24 cellular contexts compared by ENCODE assay signal in genomic region chr4:108213723-108214122, GRCh38. TPM values are rescaled to one million over a fixed set of nuclear protein-coding genes. Genes with fewer than 3 reads are reported as not detected.
DNase-seq lines count a peak whose midpoint lies in the region; ATAC-seq, FAIRE-seq and TF ChIP-seq lines count a peak whose summit lies in the region.
"Had no signal": no experiment of that assay in that cellular context is flagged by ENCODE, and none has a peak within 500 bp of the region (broad histone marks: within the 10 kb centered on the region; RNA-seq: fewer than 3 reads in every experiment).

No MANE protein-coding gene starts in this region.

- no peak overlapping the region for H3K9ac ChIP-seq in BLaER1
- H3K9ac ChIP-seq in DND-41 (ENCODE audit: low read depth, low read length) = no peak overlapping the region

- peaks cover 9% of the 10 kb centered on the region for H3K4me1 ChIP-seq in BLaER1
- H3K4me1 ChIP-seq in DND-41 (ENCODE audit: insufficient read depth, low read length) = peaks cover 23% of the 10 kb centered on the region
- H3K4me1 ChIP-seq in suprapubic skin = no peaks in the 10 kb centered on the region
- H3K4me1 ChIP-seq: BE2C, Peyer's patch, SJCRH30 had no signal

- H3K9me3 Mint-ChIP-seq in activated naive CD8-positive, alpha-beta T cell treated with anti-CD3 and anti-CD28 coated beads for 36 hours = no peaks in the 10 kb centered on the region
- no peaks in the 10 kb centered on the region for H3K9me3 Mint-ChIP-seq in osteocyte (ENCODE audit: unreplicated experiment)

- no peaks in the 10 kb centered on the region for H3K79me2 ChIP-seq in DND-41 (ENCODE audit: insufficient read depth, low read length)

- H3K27ac ChIP-seq in BLaER1 (no peak overlapping the region), DND-41 (ENCODE audit: low read length) (peak overlapping the region; percentile 35), suprapubic skin (no peak overlapping the region)
- H3K27ac ChIP-seq: HL-60, Peyer's patch, SJCRH30 had no signal

- H3K27ac Mint-ChIP-seq in activated naive CD8-positive, alpha-beta T cell treated with anti-CD3 and anti-CD28 coated beads for 36 hours = peak overlapping the region; percentile 52
- H3K27ac Mint-ChIP-seq in osteocyte (ENCODE audit: unreplicated experiment) = no peak overlapping the region

- peaks cover 16% of the 10 kb centered on the region for H3K4me1 Mint-ChIP-seq in activated naive CD8-positive, alpha-beta T cell treated with anti-CD3 and anti-CD28 coated beads for 36 hours
- no peaks in the 10 kb centered on the region for H3K4me1 Mint-ChIP-seq in osteocyte (ENCODE audit: unreplicated experiment)
- H3K4me1 Mint-ChIP-seq: CD4-positive, alpha-beta memory T cell had no signal

- TF ChIP-seq CTCF in DND-41 (IDR thresholded peaks at IDR 0.05; ENCODE audit: borderline replicate concordance, extremely low read depth, low read length, poor library complexity, severe bottlenecking) = no peak
- TF ChIP-seq CTCF in osteocyte (IDR thresholded peaks at IDR 0.05) = no peak
- no peak for TF ChIP-seq CTCF in suprapubic skin (IDR thresholded peaks at IDR 0.05)

- no peak overlapping the region for H2AFZ ChIP-seq in DND-41 (ENCODE audit: low read depth, low read length)

- no peak overlapping the region for H3K4me3 ChIP-seq in BLaER1
- no peak overlapping the region for H3K4me3 ChIP-seq in DND-41 (ENCODE audit: low read depth in 1 of 2, low read length in 2 of 2)
- H3K4me3 ChIP-seq in suprapubic skin = no peak overlapping the region
- H3K4me3 ChIP-seq: K562, Peyer's patch, SJCRH30 had no signal

- H4K20me1 ChIP-seq in BLaER1 (no peaks in the 10 kb centered on the region), DND-41 (ENCODE audit: insufficient read depth, low read length) (no peaks in the 10 kb centered on the region)

- H3K36me3 ChIP-seq in BLaER1 = no peaks in the 10 kb centered on the region
- no peaks in the 10 kb centered on the region for H3K36me3 ChIP-seq in DND-41 (ENCODE audit: insufficient read depth, low read length)
- no peaks in the 10 kb centered on the region for H3K36me3 ChIP-seq in suprapubic skin
- H3K36me3 ChIP-seq: BE2C, Peyer's patch, SJCRH30 had no signal

- H3K4me2 ChIP-seq in BLaER1 = 0 out of 2 replicates have a peak overlapping the region, but pooled peaks have one; percentile 0
- H3K4me2 ChIP-seq in DND-41 (ENCODE audit: insufficient read depth, low read length) = no peak overlapping the region

- 81% methylated on average over 4 of the region's 4 CpGs for WGBS in suprapubic skin

- TF ChIP-seq EP300 in suprapubic skin (IDR thresholded peaks at IDR 0.05) = no peak

- FAIRE-seq in urothelium cell line (lab: Jason Lieb, UNC) = no peak
- FAIRE-seq: G401.6, GM18507, HepG2, K562 had no signal

- no peak overlapping the region for H3K4me3 Mint-ChIP-seq in activated naive CD8-positive, alpha-beta T cell treated with anti-CD3 and anti-CD28 coated beads for 36 hours
- H3K4me3 Mint-ChIP-seq in osteocyte (ENCODE audit: unreplicated experiment) = no peak overlapping the region
- H3K4me3 Mint-ChIP-seq: CD4-positive, alpha-beta memory T cell had no signal

- H3K27me3 ChIP-seq in BLaER1 (no peaks in the 10 kb centered on the region), DND-41 (ENCODE audit: insufficient read depth, low read length, poor library complexity) (no peaks in the 10 kb centered on the region), suprapubic skin (no peaks in the 10 kb centered on the region)
- H3K27me3 ChIP-seq: BE2C, Peyer's patch, SJCRH30 had no signal

- no peaks in the 10 kb centered on the region; the same call in 1 of the 2 replicates for H3K9me3 ChIP-seq in BLaER1
- H3K9me3 ChIP-seq in DND-41 (ENCODE audit: insufficient read depth, low read length, severe bottlenecking) = no peaks in the 10 kb centered on the region
- H3K9me3 ChIP-seq in suprapubic skin = no peaks in the 10 kb centered on the region
- H3K9me3 ChIP-seq: BE2C, Peyer's patch, SJCRH30 had no signal

- H3K36me3 Mint-ChIP-seq in activated naive CD8-positive, alpha-beta T cell treated with anti-CD3 and anti-CD28 coated beads for 36 hours = peaks cover 11% of the 10 kb centered on the region
- no peaks in the 10 kb centered on the region for H3K36me3 Mint-ChIP-seq in osteocyte (ENCODE audit: unreplicated experiment)
- H3K36me3 Mint-ChIP-seq: CD4-positive, alpha-beta memory T cell had no signal

- H3K27me3 Mint-ChIP-seq in activated naive CD8-positive, alpha-beta T cell treated with anti-CD3 and anti-CD28 coated beads for 36 hours = no peaks in the 10 kb centered on the region
- peaks cover 6% of the 10 kb centered on the region for H3K27me3 Mint-ChIP-seq in osteocyte (ENCODE audit: unreplicated experiment)
- H3K27me3 Mint-ChIP-seq: CD4-positive, alpha-beta memory T cell had no signal

- DNase-seq in DND-41 (peak; percentile 55), osteocyte (ENCODE audit: extremely low spot score, unreplicated experiment) (peak; percentile 57), suprapubic skin (ENCODE audit: low spot score in 2 of 2) (no peak), urothelium cell line (ENCODE audit: low spot score) (no peak), islet precursor cell (no peak)
- no peak for DNase-seq in activated naive CD8-positive, alpha-beta T cell treated with anti-CD3 and anti-CD28 coated beads for 36 hours
- DNase-seq: BE2C; CD4-positive, alpha-beta memory T cell; GOT3; HCEC 1CT; NCI-H1092 treated with DMSO at 0.1 percent for 48 hours; NCI-H1436 treated with DMSO at 0.1 percent for 48 hours; NCI-H1930; NCI-H226; NCI-H510A treated with DMSO at 0.1 percent for 48 hours; NCI-H748 treated with DMSO at 0.1 percent for 48 hours; Peyer's patch had no signal

- no peak for TF ChIP-seq POLR2A in suprapubic skin (IDR thresholded peaks at IDR 0.05)

- ATAC-seq in DND-41 (ENCODE audit: insufficient read depth, low read depth) = peak; percentile 93
- ATAC-seq: HepG2 had no signal

RNA-seq across cellular contexts. Expression of gene LEF1, which starts 45.0 kb away (rescaled TPM):
- 100 to 1,000 TPM; 211 to 239 TPM for total RNA-seq in activated naive CD8-positive, alpha-beta T cell treated with anti-CD3 and anti-CD28 coated beads for 36 hours
- total RNA-seq in osteocyte = 1.7 and 3.1 TPM in 2 replicates
- 10 to 100 TPM in 2 of 4 donors, 1 to 10 TPM in 2; 7.2 to 23.4 (median 14.5) TPM for total RNA-seq in suprapubic skin

Comparison
In these comparisons a context has a peak if more than half of its experiments do, and no peak if none do; other contexts are left out.
1. DNase-seq: peak in DND-41 (single experiment) and osteocyte (single experiment); none in activated naive CD8-positive, alpha-beta T cell treated with anti-CD3 and anti-CD28 coated beads for 36 hours (single experiment), suprapubic skin (0 of 2), urothelium cell line (single experiment) and islet precursor cell (single experiment).
2. RNA of gene LEF1, which starts 45.0 kb away (total RNA-seq): 211 to 239 TPM in activated naive CD8-positive, alpha-beta T cell treated with anti-CD3 and anti-CD28 coated beads for 36 hours; 7.2 to 23.4 TPM in suprapubic skin and 1.7 to 3.1 TPM in osteocyte; every median in the first group is over 4 times any median in the second.